ENCODE assay signal across 1 cellular context in the genomic region with DNA sequence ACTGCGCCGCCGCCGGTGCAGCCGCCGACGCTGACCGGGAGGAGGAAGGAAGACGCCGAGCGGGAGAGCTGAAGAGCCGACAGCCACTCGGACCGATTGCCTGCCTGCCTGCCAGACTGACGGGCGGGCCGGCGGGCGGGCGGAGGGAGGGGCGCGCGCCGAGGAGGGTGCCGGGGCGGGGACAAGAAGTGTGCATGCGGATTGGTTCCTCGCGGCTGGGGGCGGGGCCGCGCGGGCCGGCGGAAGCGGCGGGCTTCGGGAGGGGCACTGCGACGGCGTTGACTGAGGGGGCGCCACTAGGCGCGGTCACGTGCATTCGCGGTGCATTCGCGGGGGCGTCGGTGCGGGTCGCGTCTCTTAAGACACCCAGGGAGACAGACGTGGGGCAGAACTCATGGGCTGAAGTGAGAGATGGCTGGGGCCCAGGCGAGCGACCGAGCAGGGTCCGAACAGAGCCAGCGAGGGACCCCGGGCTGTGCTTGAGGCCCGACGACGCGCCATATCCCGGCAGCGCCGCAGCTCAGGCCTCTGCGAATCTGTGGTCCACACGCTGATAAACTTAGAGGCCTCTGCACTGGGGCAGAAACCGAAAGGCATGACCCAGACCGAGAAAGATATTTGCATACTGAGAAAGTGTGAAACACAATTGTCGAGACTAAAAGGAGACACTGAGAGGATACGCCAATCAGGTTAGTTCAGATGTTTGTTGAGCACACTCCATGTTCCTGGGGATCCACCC.
TF ChIP-seq lines count a peak whose summit lies in the region.

A gene (minus strand): TSS at position 118 of the 739 bp plus-strand sequence. CDS start 205 bp downstream, outside the sequence.

TF ChIP-seq in HepG2, 621 proteins besides CTCF, POLR2A, EP300 and RAD21 (continued from another document and continues in another):
- TF ChIP-seq ZNF10 (CRISPR knock-in tag; IDR thresholded peaks at IDR 0.05; ENCODE audit: borderline replicate concordance, low read depth) = no peak
- TF ChIP-seq ZMYM4 (CRISPR knock-in tag; IDR thresholded peaks at IDR 0.05) = peak; percentile 68; the same call in 1 of the 2 replicates
- no peak for TF ChIP-seq CC2D1A (CRISPR knock-in tag; IDR thresholded peaks at IDR 0.05)
- peak; percentile 60; the same call in 1 of the 2 replicates for TF ChIP-seq ZMAT3 (CRISPR knock-in tag; conservative IDR thresholded peaks at IDR 0.05)
- TF ChIP-seq ATF7 (IDR thresholded peaks at IDR 0.05) = no peak
- no peak for TF ChIP-seq ATF7 (CRISPR knock-in tag; IDR thresholded peaks at IDR 0.05)
- TF ChIP-seq, protein P1, sequence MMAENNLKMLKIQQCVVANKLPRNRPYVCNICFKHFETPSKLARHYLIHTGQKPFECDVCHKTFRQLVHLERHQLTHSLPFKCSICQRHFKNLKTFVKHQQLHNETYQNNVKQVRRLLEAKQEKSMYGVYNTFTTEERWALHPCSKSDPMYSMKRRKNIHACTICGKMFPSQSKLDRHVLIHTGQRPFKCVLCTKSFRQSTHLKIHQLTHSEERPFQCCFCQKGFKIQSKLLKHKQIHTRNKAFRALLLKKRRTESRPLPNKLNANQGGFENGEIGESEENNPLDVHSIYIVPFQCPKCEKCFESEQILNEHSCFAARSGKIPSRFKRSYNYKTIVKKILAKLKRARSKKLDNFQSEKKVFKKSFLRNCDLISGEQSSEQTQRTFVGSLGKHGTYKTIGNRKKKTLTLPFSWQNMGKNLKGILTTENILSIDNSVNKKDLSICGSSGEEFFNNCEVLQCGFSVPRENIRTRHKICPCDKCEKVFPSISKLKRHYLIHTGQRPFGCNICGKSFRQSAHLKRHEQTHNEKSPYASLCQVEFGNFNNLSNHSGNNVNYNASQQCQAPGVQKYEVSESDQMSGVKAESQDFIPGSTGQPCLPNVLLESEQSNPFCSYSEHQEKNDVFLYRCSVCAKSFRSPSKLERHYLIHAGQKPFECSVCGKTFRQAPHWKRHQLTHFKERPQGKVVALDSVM (CRISPR knock-in tag; IDR thresholded peaks at IDR 0.05) = peak; percentile 43; the same call in 1 of the 2 replicates
- TF ChIP-seq SNAPC2 (CRISPR knock-in tag; IDR thresholded peaks at IDR 0.05) = no peak
- TF ChIP-seq, protein P2, sequence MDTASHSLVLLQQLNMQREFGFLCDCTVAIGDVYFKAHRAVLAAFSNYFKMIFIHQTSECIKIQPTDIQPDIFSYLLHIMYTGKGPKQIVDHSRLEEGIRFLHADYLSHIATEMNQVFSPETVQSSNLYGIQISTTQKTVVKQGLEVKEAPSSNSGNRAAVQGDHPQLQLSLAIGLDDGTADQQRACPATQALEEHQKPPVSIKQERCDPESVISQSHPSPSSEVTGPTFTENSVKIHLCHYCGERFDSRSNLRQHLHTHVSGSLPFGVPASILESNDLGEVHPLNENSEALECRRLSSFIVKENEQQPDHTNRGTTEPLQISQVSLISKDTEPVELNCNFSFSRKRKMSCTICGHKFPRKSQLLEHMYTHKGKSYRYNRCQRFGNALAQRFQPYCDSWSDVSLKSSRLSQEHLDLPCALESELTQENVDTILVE (CRISPR knock-in tag; IDR thresholded peaks at IDR 0.05) = peak; percentile 85
- TF ChIP-seq ISX (CRISPR knock-in tag; conservative IDR thresholded peaks at IDR 0.05) = no peak
- 0 out of 2 replicates have a peak, but pooled peaks have one; percentile 57 for TF ChIP-seq TOPORS (CRISPR knock-in tag; IDR thresholded peaks at IDR 0.05)
- TF ChIP-seq, protein P3, sequence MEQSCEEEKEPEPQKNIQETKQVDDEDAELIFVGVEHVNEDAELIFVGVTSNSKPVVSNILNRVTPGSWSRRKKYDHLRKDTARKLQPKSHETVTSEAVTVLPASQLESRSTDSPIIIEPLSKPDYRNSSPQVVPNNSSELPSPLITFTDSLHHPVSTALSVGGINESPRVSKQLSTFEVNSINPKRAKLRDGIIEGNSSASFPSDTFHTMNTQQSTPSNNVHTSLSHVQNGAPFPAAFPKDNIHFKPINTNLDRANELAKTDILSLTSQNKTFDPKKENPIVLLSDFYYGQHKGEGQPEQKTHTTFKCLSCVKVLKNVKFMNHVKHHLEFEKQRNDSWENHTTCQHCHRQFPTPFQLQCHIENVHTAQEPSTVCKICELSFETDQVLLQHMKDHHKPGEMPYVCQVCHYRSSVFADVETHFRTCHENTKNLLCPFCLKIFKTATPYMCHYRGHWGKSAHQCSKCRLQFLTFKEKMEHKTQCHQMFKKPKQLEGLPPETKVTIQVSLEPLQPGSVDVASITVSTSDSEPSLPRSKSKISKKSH (CRISPR knock-in tag; IDR thresholded peaks at IDR 0.05; ENCODE audit: borderline replicate concordance) = no peak
- no peak for TF ChIP-seq HNF4G (IDR thresholded peaks at IDR 0.05; ENCODE audit: borderline replicate concordance, low read depth, low read length)
- no peak for TF ChIP-seq HNF4G (CRISPR knock-in tag; IDR thresholded peaks at IDR 0.05; ENCODE audit: borderline replicate concordance, low read depth)
- TF ChIP-seq NCOA5 (CRISPR knock-in tag; IDR thresholded peaks at IDR 0.05) = no peak
- TF ChIP-seq ZNF274 (CRISPR knock-in tag; IDR thresholded peaks at IDR 0.05) = 0 out of 2 replicates have a peak, but pooled peaks have one; percentile 66
- no peak for TF ChIP-seq NR2F6 (IDR thresholded peaks at IDR 0.05)
- peak; percentile 32; the same call in 1 of the 2 replicates for TF ChIP-seq NR2F6 (CRISPR knock-in tag; IDR thresholded peaks at IDR 0.05)
- TF ChIP-seq STAT5B (CRISPR knock-in tag; IDR thresholded peaks at IDR 0.05) = no peak
- TF ChIP-seq SRF (IDR thresholded peaks at IDR 0.05; ENCODE audit: low read depth, low read length) = no peak
- TF ChIP-seq, protein P4, sequence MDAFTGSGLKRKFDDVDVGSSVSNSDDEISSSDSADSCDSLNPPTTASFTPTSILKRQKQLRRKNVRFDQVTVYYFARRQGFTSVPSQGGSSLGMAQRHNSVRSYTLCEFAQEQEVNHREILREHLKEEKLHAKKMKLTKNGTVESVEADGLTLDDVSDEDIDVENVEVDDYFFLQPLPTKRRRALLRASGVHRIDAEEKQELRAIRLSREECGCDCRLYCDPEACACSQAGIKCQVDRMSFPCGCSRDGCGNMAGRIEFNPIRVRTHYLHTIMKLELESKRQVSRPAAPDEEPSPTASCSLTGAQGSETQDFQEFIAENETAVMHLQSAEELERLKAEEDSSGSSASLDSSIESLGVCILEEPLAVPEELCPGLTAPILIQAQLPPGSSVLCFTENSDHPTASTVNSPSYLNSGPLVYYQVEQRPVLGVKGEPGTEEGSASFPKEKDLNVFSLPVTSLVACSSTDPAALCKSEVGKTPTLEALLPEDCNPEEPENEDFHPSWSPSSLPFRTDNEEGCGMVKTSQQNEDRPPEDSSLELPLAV (CRISPR knock-in tag; conservative IDR thresholded peaks at IDR 0.05; ENCODE audit: low read depth) = peak; percentile 71; the same call in 1 of the 2 replicates
- TF ChIP-seq SOX5 (CRISPR knock-in tag; IDR thresholded peaks at IDR 0.05; ENCODE audit: borderline replicate concordance) = peak; percentile 39; the same call in 1 of the 2 replicates
- peak; percentile 53; the same call in 1 of the 2 replicates for TF ChIP-seq ZNF792 (CRISPR knock-in tag; IDR thresholded peaks at IDR 0.05)
- peak; percentile 70; the same call in 1 of the 2 replicates for TF ChIP-seq KAT8 (CRISPR knock-in tag; IDR thresholded peaks at IDR 0.05)
- TF ChIP-seq PRMT3 (CRISPR knock-in tag; IDR thresholded peaks at IDR 0.05; ENCODE audit: borderline replicate concordance, low read depth) = peak; percentile 16; the same call in 1 of the 2 replicates
- TF ChIP-seq ZNF552 (CRISPR knock-in tag; IDR thresholded peaks at IDR 0.05; ENCODE audit: borderline replicate concordance) = peak; percentile 76; the same call in 1 of the 2 replicates
- peak; percentile 97 for TF ChIP-seq ZNF777 (CRISPR knock-in tag; IDR thresholded peaks at IDR 0.05)
- no peak for TF ChIP-seq PRPF4 (IDR thresholded peaks at IDR 0.05; ENCODE audit: low read depth, low read length, poor library complexity, severe bottlenecking)
- TF ChIP-seq HMG20B (CRISPR knock-in tag; conservative IDR thresholded peaks at IDR 0.05) = no peak
- TF ChIP-seq ZNF256 (CRISPR knock-in tag; conservative IDR thresholded peaks at IDR 0.05) = peak; percentile 46; the same call in 1 of the 2 replicates
- no peak for TF ChIP-seq TBP (CRISPR knock-in tag; IDR thresholded peaks at IDR 0.05)
- no peak for TF ChIP-seq FOXM1 (CRISPR knock-in tag; IDR thresholded peaks at IDR 0.05)
- no peak for TF ChIP-seq FLYWCH1 (CRISPR knock-in tag; IDR thresholded peaks at IDR 0.05)
- TF ChIP-seq, protein P5, sequence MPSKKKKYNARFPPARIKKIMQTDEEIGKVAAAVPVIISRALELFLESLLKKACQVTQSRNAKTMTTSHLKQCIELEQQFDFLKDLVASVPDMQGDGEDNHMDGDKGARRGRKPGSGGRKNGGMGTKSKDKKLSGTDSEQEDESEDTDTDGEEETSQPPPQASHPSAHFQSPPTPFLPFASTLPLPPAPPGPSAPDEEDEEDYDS (CRISPR knock-in tag; IDR thresholded peaks at IDR 0.05) = peak; percentile 79; the same call in 1 of the 2 replicates
- TF ChIP-seq, protein P6, sequence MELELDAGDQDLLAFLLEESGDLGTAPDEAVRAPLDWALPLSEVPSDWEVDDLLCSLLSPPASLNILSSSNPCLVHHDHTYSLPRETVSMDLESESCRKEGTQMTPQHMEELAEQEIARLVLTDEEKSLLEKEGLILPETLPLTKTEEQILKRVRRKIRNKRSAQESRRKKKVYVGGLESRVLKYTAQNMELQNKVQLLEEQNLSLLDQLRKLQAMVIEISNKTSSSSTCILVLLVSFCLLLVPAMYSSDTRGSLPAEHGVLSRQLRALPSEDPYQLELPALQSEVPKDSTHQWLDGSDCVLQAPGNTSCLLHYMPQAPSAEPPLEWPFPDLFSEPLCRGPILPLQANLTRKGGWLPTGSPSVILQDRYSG (CRISPR knock-in tag; IDR thresholded peaks at IDR 0.05) = no peak
- TF ChIP-seq, protein P7, sequence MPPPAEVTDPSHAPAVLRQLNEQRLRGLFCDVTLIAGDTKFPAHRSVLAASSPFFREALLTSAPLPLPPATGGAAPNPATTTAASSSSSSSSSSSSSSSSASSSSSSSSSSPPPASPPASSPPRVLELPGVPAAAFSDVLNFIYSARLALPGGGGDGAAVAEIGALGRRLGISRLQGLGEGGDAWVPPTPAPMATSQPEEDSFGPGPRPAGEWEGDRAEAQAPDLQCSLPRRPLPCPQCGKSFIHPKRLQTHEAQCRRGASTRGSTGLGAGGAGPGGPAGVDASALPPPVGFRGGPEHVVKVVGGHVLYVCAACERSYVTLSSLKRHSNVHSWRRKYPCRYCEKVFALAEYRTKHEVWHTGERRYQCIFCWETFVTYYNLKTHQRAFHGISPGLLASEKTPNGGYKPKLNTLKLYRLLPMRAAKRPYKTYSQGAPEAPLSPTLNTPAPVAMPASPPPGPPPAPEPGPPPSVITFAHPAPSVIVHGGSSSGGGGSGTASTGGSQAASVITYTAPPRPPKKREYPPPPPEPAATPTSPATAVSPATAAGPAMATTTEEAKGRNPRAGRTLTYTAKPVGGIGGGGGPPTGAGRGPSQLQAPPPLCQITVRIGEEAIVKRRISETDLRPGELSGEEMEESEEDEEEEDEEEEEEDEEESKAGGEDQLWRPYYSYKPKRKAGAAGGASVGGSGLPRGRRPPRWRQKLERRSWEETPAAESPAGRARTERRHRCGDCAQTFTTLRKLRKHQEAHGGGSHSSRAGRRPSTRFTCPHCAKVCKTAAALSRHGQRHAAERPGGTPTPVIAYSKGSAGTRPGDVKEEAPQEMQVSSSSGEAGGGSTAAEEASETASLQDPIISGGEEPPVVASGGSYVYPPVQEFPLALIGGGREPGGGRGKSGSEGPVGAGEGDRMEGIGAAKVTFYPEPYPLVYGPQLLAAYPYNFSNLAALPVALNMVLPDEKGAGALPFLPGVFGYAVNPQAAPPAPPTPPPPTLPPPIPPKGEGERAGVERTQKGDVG (CRISPR knock-in tag; IDR thresholded peaks at IDR 0.05; ENCODE audit: borderline replicate concordance) = no peak
- TF ChIP-seq, protein P8, sequence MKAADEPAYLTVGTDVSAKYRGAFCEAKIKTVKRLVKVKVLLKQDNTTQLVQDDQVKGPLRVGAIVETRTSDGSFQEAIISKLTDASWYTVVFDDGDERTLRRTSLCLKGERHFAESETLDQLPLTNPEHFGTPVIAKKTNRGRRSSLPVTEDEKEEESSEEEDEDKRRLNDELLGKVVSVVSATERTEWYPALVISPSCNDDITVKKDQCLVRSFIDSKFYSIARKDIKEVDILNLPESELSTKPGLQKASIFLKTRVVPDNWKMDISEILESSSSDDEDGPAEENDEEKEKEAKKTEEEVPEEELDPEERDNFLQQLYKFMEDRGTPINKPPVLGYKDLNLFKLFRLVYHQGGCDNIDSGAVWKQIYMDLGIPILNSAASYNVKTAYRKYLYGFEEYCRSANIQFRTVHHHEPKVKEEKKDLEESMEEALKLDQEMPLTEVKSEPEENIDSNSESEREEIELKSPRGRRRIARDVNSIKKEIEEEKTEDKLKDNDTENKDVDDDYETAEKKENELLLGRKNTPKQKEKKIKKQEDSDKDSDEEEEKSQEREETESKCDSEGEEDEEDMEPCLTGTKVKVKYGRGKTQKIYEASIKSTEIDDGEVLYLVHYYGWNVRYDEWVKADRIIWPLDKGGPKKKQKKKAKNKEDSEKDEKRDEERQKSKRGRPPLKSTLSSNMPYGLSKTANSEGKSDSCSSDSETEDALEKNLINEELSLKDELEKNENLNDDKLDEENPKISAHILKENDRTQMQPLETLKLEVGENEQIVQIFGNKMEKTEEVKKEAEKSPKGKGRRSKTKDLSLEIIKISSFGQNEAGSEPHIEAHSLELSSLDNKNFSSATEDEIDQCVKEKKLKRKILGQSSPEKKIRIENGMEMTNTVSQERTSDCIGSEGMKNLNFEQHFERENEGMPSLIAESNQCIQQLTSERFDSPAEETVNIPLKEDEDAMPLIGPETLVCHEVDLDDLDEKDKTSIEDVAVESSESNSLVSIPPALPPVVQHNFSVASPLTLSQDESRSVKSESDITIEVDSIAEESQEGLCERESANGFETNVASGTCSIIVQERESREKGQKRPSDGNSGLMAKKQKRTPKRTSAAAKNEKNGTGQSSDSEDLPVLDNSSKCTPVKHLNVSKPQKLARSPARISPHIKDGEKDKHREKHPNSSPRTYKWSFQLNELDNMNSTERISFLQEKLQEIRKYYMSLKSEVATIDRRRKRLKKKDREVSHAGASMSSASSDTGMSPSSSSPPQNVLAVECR (CRISPR knock-in tag; IDR thresholded peaks at IDR 0.05; ENCODE audit: borderline replicate concordance) = peak; percentile 89
- TF ChIP-seq, protein P9, sequence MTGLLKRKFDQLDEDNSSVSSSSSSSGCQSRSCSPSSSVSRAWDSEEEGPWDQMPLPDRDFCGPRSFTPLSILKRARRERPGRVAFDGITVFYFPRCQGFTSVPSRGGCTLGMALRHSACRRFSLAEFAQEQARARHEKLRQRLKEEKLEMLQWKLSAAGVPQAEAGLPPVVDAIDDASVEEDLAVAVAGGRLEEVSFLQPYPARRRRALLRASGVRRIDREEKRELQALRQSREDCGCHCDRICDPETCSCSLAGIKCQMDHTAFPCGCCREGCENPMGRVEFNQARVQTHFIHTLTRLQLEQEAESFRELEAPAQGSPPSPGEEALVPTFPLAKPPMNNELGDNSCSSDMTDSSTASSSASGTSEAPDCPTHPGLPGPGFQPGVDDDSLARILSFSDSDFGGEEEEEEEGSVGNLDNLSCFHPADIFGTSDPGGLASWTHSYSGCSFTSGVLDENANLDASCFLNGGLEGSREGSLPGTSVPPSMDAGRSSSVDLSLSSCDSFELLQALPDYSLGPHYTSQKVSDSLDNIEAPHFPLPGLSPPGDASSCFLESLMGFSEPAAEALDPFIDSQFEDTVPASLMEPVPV (CRISPR knock-in tag; IDR thresholded peaks at IDR 0.05) = peak; percentile 71; the same call in 1 of the 2 replicates
- peak; percentile 42 for TF ChIP-seq GATAD2A (CRISPR knock-in tag; IDR thresholded peaks at IDR 0.05)
